Comparison of ENCODE assay signal across 1 cellular context in the genomic region with DNA sequence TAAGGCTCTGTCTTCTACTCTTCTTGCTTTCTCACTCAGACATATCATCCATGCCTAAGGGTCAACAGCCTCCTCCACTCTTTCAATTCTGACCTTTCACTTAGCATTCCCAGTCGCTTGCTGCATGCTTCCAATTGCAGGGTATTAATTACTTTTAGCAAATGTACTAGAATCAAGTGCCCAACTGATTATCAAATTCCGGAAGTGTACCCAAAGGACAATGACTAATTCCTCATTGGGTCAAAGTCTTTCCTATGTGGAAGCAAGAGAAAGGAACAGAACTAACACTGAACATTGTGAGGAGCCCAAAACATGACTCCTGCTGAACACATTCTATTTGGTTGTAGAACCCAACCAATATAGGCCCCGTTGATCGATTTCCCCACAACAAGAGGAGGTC.
TF ChIP-seq lines count a peak whose summit lies in the region.

No MANE protein-coding gene starts in this region.

TF ChIP-seq in WTC11, 78 proteins besides CTCF, POLR2A, EP300 and RAD21 (continued from another document):
- TF ChIP-seq E2F4 (CRISPR knock-in tag; IDR thresholded peaks at IDR 0.05; ENCODE audit: borderline replicate concordance, low read depth) = no peak
- no peak for TF ChIP-seq ETV6 (CRISPR knock-in tag; IDR thresholded peaks at IDR 0.05)
- TF ChIP-seq SMAD3 (CRISPR knock-in tag; IDR thresholded peaks at IDR 0.05; ENCODE audit: borderline replicate concordance) = no peak
- no peak for TF ChIP-seq ELF4 (CRISPR knock-in tag; IDR thresholded peaks at IDR 0.05; ENCODE audit: low read depth)
- TF ChIP-seq, protein P1, sequence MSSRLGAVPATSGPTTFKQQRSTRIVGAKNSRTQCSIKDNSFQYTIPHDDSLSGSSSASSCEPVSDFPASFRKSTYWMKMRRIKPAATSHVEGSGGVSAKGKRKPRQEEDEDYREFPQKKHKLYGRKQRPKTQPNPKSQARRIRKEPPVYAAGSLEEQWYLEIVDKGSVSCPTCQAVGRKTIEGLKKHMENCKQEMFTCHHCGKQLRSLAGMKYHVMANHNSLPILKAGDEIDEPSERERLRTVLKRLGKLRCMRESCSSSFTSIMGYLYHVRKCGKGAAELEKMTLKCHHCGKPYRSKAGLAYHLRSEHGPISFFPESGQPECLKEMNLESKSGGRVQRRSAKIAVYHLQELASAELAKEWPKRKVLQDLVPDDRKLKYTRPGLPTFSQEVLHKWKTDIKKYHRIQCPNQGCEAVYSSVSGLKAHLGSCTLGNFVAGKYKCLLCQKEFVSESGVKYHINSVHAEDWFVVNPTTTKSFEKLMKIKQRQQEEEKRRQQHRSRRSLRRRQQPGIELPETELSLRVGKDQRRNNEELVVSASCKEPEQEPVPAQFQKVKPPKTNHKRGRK (CRISPR knock-in tag; IDR thresholded peaks at IDR 0.05; ENCODE audit: borderline replicate concordance) = no peak
- TF ChIP-seq JUN (CRISPR knock-in tag; IDR thresholded peaks at IDR 0.05) = no peak
- no peak for TF ChIP-seq ZBTB43 (CRISPR knock-in tag; IDR thresholded peaks at IDR 0.05)
- no peak for TF ChIP-seq CBFB (CRISPR knock-in tag; IDR thresholded peaks at IDR 0.05; ENCODE audit: low read depth)
- TF ChIP-seq, protein P2, sequence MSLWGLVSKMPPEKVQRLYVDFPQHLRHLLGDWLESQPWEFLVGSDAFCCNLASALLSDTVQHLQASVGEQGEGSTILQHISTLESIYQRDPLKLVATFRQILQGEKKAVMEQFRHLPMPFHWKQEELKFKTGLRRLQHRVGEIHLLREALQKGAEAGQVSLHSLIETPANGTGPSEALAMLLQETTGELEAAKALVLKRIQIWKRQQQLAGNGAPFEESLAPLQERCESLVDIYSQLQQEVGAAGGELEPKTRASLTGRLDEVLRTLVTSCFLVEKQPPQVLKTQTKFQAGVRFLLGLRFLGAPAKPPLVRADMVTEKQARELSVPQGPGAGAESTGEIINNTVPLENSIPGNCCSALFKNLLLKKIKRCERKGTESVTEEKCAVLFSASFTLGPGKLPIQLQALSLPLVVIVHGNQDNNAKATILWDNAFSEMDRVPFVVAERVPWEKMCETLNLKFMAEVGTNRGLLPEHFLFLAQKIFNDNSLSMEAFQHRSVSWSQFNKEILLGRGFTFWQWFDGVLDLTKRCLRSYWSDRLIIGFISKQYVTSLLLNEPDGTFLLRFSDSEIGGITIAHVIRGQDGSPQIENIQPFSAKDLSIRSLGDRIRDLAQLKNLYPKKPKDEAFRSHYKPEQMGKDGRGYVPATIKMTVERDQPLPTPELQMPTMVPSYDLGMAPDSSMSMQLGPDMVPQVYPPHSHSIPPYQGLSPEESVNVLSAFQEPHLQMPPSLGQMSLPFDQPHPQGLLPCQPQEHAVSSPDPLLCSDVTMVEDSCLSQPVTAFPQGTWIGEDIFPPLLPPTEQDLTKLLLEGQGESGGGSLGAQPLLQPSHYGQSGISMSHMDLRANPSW (CRISPR knock-in tag; conservative IDR thresholded peaks at IDR 0.05; ENCODE audit: low read depth) = no peak
- TF ChIP-seq NR1H2 (CRISPR knock-in tag; IDR thresholded peaks at IDR 0.05) = no peak
- no peak for TF ChIP-seq NFYB (CRISPR knock-in tag; conservative IDR thresholded peaks at IDR 0.05; ENCODE audit: low read depth)
- no peak for TF ChIP-seq JAZF1 (CRISPR knock-in tag; IDR thresholded peaks at IDR 0.05)
- TF ChIP-seq E2F1 (CRISPR knock-in tag; IDR thresholded peaks at IDR 0.05) = no peak
- no peak for TF ChIP-seq CREB1 (CRISPR knock-in tag; IDR thresholded peaks at IDR 0.05)
